2 cellular contexts compared by ENCODE assay signal in the genomic region with DNA sequence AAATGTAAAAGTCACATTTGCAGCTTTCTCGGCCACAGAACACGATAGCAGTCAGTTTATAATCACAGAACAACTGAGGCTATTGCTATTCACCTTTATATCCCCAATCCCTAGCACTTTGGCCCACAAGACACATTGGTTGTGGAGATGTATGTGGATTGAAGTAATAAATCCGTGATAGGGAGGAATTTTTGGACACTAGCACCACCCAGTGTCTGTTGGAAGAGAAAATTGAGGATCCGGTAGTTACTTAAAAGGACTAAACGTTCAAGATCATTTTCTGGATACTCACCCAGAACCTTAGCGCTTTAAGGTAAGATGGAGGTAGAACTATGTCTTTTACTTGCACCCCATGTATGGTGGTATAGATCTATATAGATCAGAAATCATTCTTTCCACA. TPM values are rescaled to one million over a fixed set of nuclear protein-coding genes. Genes with fewer than 3 reads are reported as not detected.
"Had no signal": no experiment of that assay in that cellular context is flagged by ENCODE, and none has a peak within 500 bp of the region (broad histone marks: within the 10 kb centered on the region; RNA-seq: fewer than 3 reads in every experiment).

No MANE protein-coding gene starts in this region.

RNA-seq across cellular contexts. Expression of a gene that starts 1.8 kb away (rescaled TPM):
- total RNA-seq: G401 had no signal

RNA-seq across cellular contexts. Expression of a gene that starts 38.1 kb away (rescaled TPM):
- total RNA-seq: G401, GM12878 had no signal
- polyA plus RNA-seq: GM12878 had no signal
